In the genomic region with DNA sequence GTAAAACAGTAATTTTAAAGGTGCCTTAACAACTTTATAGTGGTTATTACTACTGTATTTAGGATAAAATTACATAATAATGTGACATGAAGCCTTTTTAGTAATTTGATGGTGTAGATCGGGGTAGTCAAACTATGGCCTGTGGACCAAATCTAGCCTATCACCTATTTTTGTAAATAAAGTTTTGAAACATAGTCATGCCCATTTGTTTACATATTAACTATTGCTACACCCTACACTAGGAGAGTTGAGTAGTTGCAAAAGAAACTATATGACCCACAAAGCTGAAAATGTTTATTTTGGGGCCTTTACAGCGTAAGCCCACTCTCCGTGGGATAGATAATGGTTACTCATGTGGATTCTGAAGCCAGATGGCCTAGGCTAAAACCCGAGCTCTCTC, we compare ENCODE assay signal across 2 cellular contexts.
A peak's percentile ranks its signal among the peaks of the same experiment; 100 is the strongest.
TF ChIP-seq lines count a peak whose summit lies in the region.

No MANE protein-coding gene starts in this region.

TF ChIP-seq in IMR-90, 13 proteins besides CTCF, POLR2A, EP300 and RAD21:
- peak; percentile 43; the same call in 1 of the 2 replicates for TF ChIP-seq CEBPB (IDR thresholded peaks at IDR 0.05; ENCODE audit: low read depth, low read length)
- no peak for TF ChIP-seq NFE2L2 (IDR thresholded peaks at IDR 0.05; ENCODE audit: low read depth, low read length)
- TF ChIP-seq SMC3 (IDR thresholded peaks at IDR 0.05; ENCODE audit: low read depth, low read length): no peak
TF ChIP-seq in IMR-90: peak in this region for 1.

TF ChIP-seq in HepG2, 621 proteins besides CTCF, POLR2A, EP300 and RAD21:
- 0 out of 2 replicates have a peak, but pooled peaks have one; percentile 19 for TF ChIP-seq CEBPB (IDR thresholded peaks at IDR 0.05; ENCODE audit: borderline replicate concordance, low read depth, low read length)
- TF ChIP-seq, protein P1, sequence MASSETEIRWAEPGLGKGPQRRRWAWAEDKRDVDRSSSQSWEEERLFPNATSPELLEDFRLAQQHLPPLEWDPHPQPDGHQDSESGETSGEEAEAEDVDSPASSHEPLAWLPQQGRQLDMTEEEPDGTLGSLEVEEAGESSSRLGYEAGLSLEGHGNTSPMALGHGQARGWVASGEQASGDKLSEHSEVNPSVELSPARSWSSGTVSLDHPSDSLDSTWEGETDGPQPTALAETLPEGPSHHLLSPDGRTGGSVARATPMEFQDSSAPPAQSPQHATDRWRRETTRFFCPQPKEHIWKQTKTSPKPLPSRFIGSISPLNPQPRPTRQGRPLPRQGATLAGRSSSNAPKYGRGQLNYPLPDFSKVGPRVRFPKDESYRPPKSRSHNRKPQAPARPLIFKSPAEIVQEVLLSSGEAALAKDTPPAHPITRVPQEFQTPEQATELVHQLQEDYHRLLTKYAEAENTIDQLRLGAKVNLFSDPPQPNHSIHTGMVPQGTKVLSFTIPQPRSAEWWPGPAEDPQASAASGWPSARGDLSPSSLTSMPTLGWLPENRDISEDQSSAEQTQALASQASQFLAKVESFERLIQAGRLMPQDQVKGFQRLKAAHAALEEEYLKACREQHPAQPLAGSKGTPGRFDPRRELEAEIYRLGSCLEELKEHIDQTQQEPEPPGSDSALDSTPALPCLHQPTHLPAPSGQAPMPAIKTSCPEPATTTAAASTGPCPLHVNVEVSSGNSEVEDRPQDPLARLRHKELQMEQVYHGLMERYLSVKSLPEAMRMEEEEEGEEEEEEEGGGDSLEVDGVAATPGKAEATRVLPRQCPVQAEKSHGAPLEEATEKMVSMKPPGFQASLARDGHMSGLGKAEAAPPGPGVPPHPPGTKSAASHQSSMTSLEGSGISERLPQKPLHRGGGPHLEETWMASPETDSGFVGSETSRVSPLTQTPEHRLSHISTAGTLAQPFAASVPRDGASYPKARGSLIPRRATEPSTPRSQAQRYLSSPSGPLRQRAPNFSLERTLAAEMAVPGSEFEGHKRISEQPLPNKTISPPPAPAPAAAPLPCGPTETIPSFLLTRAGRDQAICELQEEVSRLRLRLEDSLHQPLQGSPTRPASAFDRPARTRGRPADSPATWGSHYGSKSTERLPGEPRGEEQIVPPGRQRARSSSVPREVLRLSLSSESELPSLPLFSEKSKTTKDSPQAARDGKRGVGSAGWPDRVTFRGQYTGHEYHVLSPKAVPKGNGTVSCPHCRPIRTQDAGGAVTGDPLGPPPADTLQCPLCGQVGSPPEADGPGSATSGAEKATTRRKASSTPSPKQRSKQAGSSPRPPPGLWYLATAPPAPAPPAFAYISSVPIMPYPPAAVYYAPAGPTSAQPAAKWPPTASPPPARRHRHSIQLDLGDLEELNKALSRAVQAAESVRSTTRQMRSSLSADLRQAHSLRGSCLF (CRISPR knock-in tag; IDR thresholded peaks at IDR 0.05; ENCODE audit: borderline replicate concordance): no peak
TF ChIP-seq in HepG2: peak in this region for 1.
